In genomic region chr10:80457554-80458262, GRCh38 we compare ENCODE assay signal across 9 cellular contexts. TPM values are rescaled to one million over a fixed set of nuclear protein-coding genes. Genes with fewer than 3 reads are reported as not detected.
A peak's percentile ranks its signal among the peaks of the same experiment; 100 is the strongest.
DNase-seq lines count a peak whose midpoint lies in the region; ATAC-seq and TF ChIP-seq lines count a peak whose summit lies in the region.
"Had no signal": no experiment of that assay in that cellular context is flagged by ENCODE, and none has a peak within 500 bp of the region (broad histone marks: within the 10 kb centered on the region; RNA-seq: fewer than 3 reads in every experiment).

No MANE protein-coding gene starts in this region.

- H3K27ac ChIP-seq in RWPE2 (ENCODE audit: poor library complexity, severe bottlenecking) (peak overlapping the region; percentile 100), skeletal muscle tissue (ENCODE audit: low read depth, low read length) (peak overlapping the region; percentile 29)

- H3K9me3 ChIP-seq in RWPE2 (ENCODE audit: severe bottlenecking) (no peaks in the 10 kb centered on the region), skeletal muscle tissue (ENCODE audit: control insufficient read depth in 3 of 3, low read length in 3 of 3) (no peaks in the 10 kb centered on the region)

- peak; percentile 32 for DNase-seq in DMS53 (lab: John Stamatoyannopoulos, UW)
- DNase-seq in DMS53 treated with DMSO at 0.1 percent for 48 hours (lab: John Stamatoyannopoulos, UW; ENCODE audit: unreplicated experiment): no peak
- DNase-seq in RWPE2 (ENCODE audit: low spot score): no peak
- DNase-seq in epithelial cell of proximal tubule (ENCODE audit: low read depth): no peak
- no peak for DNase-seq in dermis blood vessel endothelial cell
- no peak for DNase-seq in NCI-H128 (lab: John Stamatoyannopoulos, UW; ENCODE audit: unreplicated experiment)
- DNase-seq: 8988T had no signal

- no peak overlapping the region for H3K4me3 ChIP-seq in RWPE2 (ENCODE audit: severe bottlenecking)
- peak overlapping the region; percentile 20 for H3K4me3 ChIP-seq in epithelial cell of proximal tubule (ENCODE audit: low read depth, low read length)
- H3K4me3 ChIP-seq in skeletal muscle tissue (ENCODE audit: low read length in 3 of 3): peak overlapping the region in 1 of 3 donors; percentile 22

- H3K4me1 ChIP-seq in RWPE2 (ENCODE audit: insufficient read depth, poor library complexity, severe bottlenecking) (peaks cover 59% of the 10 kb centered on the region), skeletal muscle tissue (ENCODE audit: control insufficient read depth in 3 of 3, insufficient read depth in 3 of 3, low read length in 3 of 3) (peaks cover 68 to 75% (median 71%) of the 10 kb centered on the region in 3 donors)

- H3K9ac ChIP-seq in skeletal muscle tissue (ENCODE audit: low read depth in 1 of 3, low read length in 3 of 3): peak overlapping the region in 2 of 3 donors; percentile 35 to 47

- H3K27me3 ChIP-seq in RWPE2 (ENCODE audit: insufficient read depth, poor library complexity, severe bottlenecking): no peaks in the 10 kb centered on the region
- no peaks in the 10 kb centered on the region for H3K27me3 ChIP-seq in skeletal muscle tissue (ENCODE audit: control insufficient read depth in 3 of 3, insufficient read depth in 3 of 3, low read length in 3 of 3)

- no peak for ATAC-seq in RWPE2 (ENCODE audit: low read depth)
- ATAC-seq in HG02798 (IDR thresholded peaks at IDR 0.05; ENCODE audit: poor library complexity, unreplicated experiment): no peak

- TF ChIP-seq CTCF in RWPE2 (IDR thresholded peaks at IDR 0.05; ENCODE audit: poor library complexity, severe bottlenecking) (peak; percentile 19), epithelial cell of proximal tubule (conservative IDR thresholded peaks at IDR 0.05; ENCODE audit: low read depth, low read length) (peak; percentile 28)

- H3K36me3 ChIP-seq in RWPE2 (ENCODE audit: low read depth): peaks cover 7% of the 10 kb centered on the region; the same call in 1 of the 2 replicates
- H3K36me3 ChIP-seq in skeletal muscle tissue (ENCODE audit: control insufficient read depth in 3 of 3, insufficient read depth in 3 of 3, low read length in 3 of 3): peaks cover 0 to 2% (median 0%) of the 10 kb centered on the region in 3 donors

RNA-seq across cellular contexts. Expression of gene TSPAN14, which starts 3.6 kb away (rescaled TPM):
- 96.7 and 139 TPM in 2 replicates for total RNA-seq in epithelial cell of proximal tubule
- total RNA-seq in skeletal muscle tissue: 6.3 TPM
- 91.0 and 148 TPM in 2 replicates for total RNA-seq in dermis blood vessel endothelial cell

RNA-seq across cellular contexts. Expression of gene PRXL2A, which starts 49.4 kb away (rescaled TPM):
- total RNA-seq in epithelial cell of proximal tubule (50.5 and 52.0 TPM in 2 replicates), skeletal muscle tissue (19.3 TPM), dermis blood vessel endothelial cell (343 and 346 TPM in 2 replicates)

Comparison
In these comparisons a context has a peak if more than half of its experiments do, and no peak if none do; other contexts are left out.
1. RNA of gene TSPAN14, which starts 3.6 kb away (total RNA-seq): 96.7 to 139 TPM in epithelial cell of proximal tubule and 91.0 to 148 TPM in dermis blood vessel endothelial cell; 6.3 TPM in skeletal muscle tissue (single experiment); every median in the first group is over 10 times any median in the second.